Comparison of ENCODE assay signal across 8 cellular contexts in genomic region chr2:113390133-113390849, GRCh38. TPM values are rescaled to one million over a fixed set of nuclear protein-coding genes. Genes with fewer than 3 reads are reported as not detected.
DNase-seq lines count a peak whose midpoint lies in the region; ATAC-seq and TF ChIP-seq lines count a peak whose summit lies in the region.

No MANE protein-coding gene starts in this region.

- peaks cover 16 to 43% of the 10 kb centered on the region in 2 donors for H3K4me1 Mint-ChIP-seq in stimulated activated naive B cell treated with anti-CD40 and anti-IgM and Interleukin-4, amounts not matched to agents 10 μg/mL and 1 μg/mL and 100 μg/mL, for 72 hours

- H3K4me3 Mint-ChIP-seq in stimulated activated naive B cell treated with anti-CD40 and anti-IgM and Interleukin-4, amounts not matched to agents 10 μg/mL and 1 μg/mL and 100 μg/mL, for 72 hours, result peak overlapping the region; percentile 70 to 74

- peak; percentile 95 for TF ChIP-seq CTCF in AG04450 (IDR thresholded peaks at IDR 0.05; ENCODE audit: low read depth, low read length)

- peak overlapping the region; percentile 97 for H3K27ac Mint-ChIP-seq in stimulated activated naive B cell treated with anti-CD40 and anti-IgM and Interleukin-4, amounts not matched to agents 10 μg/mL and 1 μg/mL and 100 μg/mL, for 72 hours

- H3K9me3 ChIP-seq in AG04450 (ENCODE audit: control insufficient read depth, insufficient read depth, low read length) (no peaks in the 10 kb centered on the region), mucosa of rectum (ENCODE audit: control insufficient read depth in 2 of 2, low read length in 2 of 2) (no peaks in the 10 kb centered on the region)

- peaks cover 2 to 10% of the 10 kb centered on the region in 2 donors for H3K36me3 Mint-ChIP-seq in stimulated activated naive B cell treated with anti-CD40 and anti-IgM and Interleukin-4, amounts not matched to agents 10 μg/mL and 1 μg/mL and 100 μg/mL, for 72 hours

- DNase-seq in AG04450 (ENCODE audit: low read depth, low spot score), result peak; percentile 68
- peak; percentile 55 for DNase-seq in effector CD4-positive, alpha-beta T cell
- peak; percentile 62 for DNase-seq in stimulated activated naive B cell treated with anti-CD40 and anti-IgM and Interleukin-4, amounts not matched to agents 10 μg/mL and 1 μg/mL and 100 μg/mL, for 72 hours
- DNase-seq in NCI-H2081 (lab: John Stamatoyannopoulos, UW), result no peak

- CTCF ChIA-PET in AG04450 (lab: Charles Lee), result interaction anchor here (0.6 to 3.9 kb wide), 64 partner anchors 9 to 1197 kb away, joined by 3 to 218 read pairs (median 4); partner anchors contain the start of gene PAX8

- ATAC-seq in GM19043 (IDR thresholded peaks at IDR 0.05; ENCODE audit: low read depth, unreplicated experiment) (peak; percentile 67), HG03342 (IDR thresholded peaks at IDR 0.05; ENCODE audit: unreplicated experiment) (peak; percentile 92)
- peak; percentile 78 to 83 for ATAC-seq in activated CD4-positive, CD25-positive, alpha-beta regulatory T cell treated with anti-CD3 and anti-CD28 coated beads, Interleukin-2, amount 50 U/mL, for 24 hours
- ATAC-seq in stimulated activated naive B cell treated with anti-CD40 and anti-IgM and Interleukin-4, amounts not matched to agents 10 μg/mL and 1 μg/mL and 100 μg/mL, for 72 hours (replicated peaks), result peak; percentile 90

- H3K27me3 ChIP-seq in AG04450 (ENCODE audit: control insufficient read depth, insufficient read depth, low read length) (peaks cover 6% of the 10 kb centered on the region), mucosa of rectum (ENCODE audit: control insufficient read depth in 2 of 2, insufficient read depth in 2 of 2, low read length in 2 of 2) (no peaks in the 10 kb centered on the region)

- no peaks in the 10 kb centered on the region for H3K27me3 Mint-ChIP-seq in stimulated activated naive B cell treated with anti-CD40 and anti-IgM and Interleukin-4, amounts not matched to agents 10 μg/mL and 1 μg/mL and 100 μg/mL, for 72 hours

- no peaks in the 10 kb centered on the region for H3K4me1 ChIP-seq in mucosa of rectum (ENCODE audit: control insufficient read depth in 2 of 2, insufficient read depth in 2 of 2, low read length in 2 of 2)

- no peak overlapping the region for H3K9ac ChIP-seq in mucosa of rectum (ENCODE audit: low read depth in 1 of 2, low read length in 2 of 2)

- H3K4me3 ChIP-seq in AG04450 (ENCODE audit: low read depth, low read length) (peak overlapping the region; percentile 12; the same call in 1 of the 2 replicates), mucosa of rectum (ENCODE audit: low read length in 2 of 2) (peak overlapping the region; percentile 30 to 53)

- H3K36me3 ChIP-seq in mucosa of rectum (ENCODE audit: control insufficient read depth in 2 of 2, insufficient read depth in 2 of 2, low read length in 2 of 2), result no peaks in the 10 kb centered on the region

- POLR2A ChIA-PET in AG04450 (lab: Yijun Ruan, JAX), result no interaction called here

- H3K27ac ChIP-seq in AG04450 (ENCODE audit: low read depth, low read length) (no peak overlapping the region), mucosa of rectum (ENCODE audit: low read depth in 2 of 2, low read length in 2 of 2) (peak overlapping the region in 1 of 2 donors; percentile 23)

- peaks cover 6 to 7% of the 10 kb centered on the region in 2 donors for H3K9me3 Mint-ChIP-seq in stimulated activated naive B cell treated with anti-CD40 and anti-IgM and Interleukin-4, amounts not matched to agents 10 μg/mL and 1 μg/mL and 100 μg/mL, for 72 hours

RNA-seq across cellular contexts. Expression of gene ZNG1B, which starts 47.2 kb away (rescaled TPM):
- 18.8 and 29.1 TPM in 2 replicates for polyA plus RNA-seq in AG04450 (2011; rRNA removed)
- polyA minus RNA-seq in AG04450 (2011; rRNA and poly(A)+ RNA removed), result 20.6 and 34.8 TPM in 2 replicates

Comparison
In these comparisons a context has a peak if more than half of its experiments do, and no peak if none do; other contexts are left out.
1. DNase-seq: peak in AG04450 (single experiment), effector CD4-positive, alpha-beta T cell (single experiment) and stimulated activated naive B cell treated with anti-CD40 and anti-IgM and Interleukin-4, amounts not matched to agents 10 μg/mL and 1 μg/mL and 100 μg/mL, for 72 hours (single experiment); none in NCI-H2081 (0 of 2).
2. Peak in every context shown above with its lines, with median percentiles within 50 percentile points of each other: ATAC-seq.